1 cellular context compared by ENCODE assay signal in the genomic region with DNA sequence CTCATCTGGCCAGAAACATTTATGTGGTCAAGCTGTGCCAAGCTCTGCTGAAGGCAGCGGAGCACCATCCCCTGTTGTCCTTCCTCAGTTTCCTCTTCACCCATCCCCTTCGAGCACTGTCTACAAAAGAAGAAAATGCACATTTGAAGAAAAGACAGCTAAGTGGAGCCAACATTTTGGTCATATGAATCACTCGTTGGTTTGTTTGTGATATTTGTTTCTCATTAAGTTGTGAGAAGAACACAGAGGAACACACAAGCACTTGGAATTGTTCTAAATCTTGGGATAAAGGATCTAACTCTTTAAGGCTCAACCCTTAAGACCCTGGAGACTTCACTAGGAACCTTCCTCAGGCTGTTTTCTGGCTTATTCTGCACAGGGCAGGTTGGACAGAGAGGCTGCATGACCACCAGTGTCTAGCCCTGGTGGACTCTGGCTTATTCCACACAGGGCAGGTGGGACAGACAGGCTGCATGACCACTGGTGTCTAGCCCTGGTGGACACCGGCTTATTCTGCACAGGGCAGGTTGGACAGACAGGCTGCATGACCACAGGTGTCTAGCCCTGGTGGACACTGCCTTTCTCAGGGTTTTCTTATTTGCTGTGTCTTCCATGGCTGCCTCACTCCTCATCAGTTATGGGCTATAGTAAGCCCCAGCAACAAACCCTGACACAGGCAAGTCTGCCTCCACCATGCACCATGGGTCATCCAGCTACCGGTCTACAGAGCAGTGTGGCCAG.
TF ChIP-seq lines count a peak whose summit lies in the region.

No MANE protein-coding gene starts in this region.

TF ChIP-seq in HepG2, 621 proteins besides CTCF, POLR2A, EP300 and RAD21:
- TF ChIP-seq ZNF124 (CRISPR knock-in tag; IDR thresholded peaks at IDR 0.05) (no peak), ZNF292 (CRISPR knock-in tag; IDR thresholded peaks at IDR 0.05; ENCODE audit: borderline replicate concordance, low read depth) (no peak), ZSCAN31 (CRISPR knock-in tag; IDR thresholded peaks at IDR 0.05; ENCODE audit: low read depth) (no peak), AHR (CRISPR knock-in tag; IDR thresholded peaks at IDR 0.05) (no peak), ESRRA (CRISPR knock-in tag; IDR thresholded peaks at IDR 0.05; ENCODE audit: low read depth) (no peak), CCDC6 (CRISPR knock-in tag; IDR thresholded peaks at IDR 0.05) (no peak), ZNF883 (CRISPR knock-in tag; IDR thresholded peaks at IDR 0.05; ENCODE audit: not compliant biosample characterization) (no peak), HHEX (CRISPR knock-in tag; IDR thresholded peaks at IDR 0.05) (no peak), HOXA7 (CRISPR knock-in tag; IDR thresholded peaks at IDR 0.05) (no peak), GATAD2A (CRISPR knock-in tag; IDR thresholded peaks at IDR 0.05) (no peak), ZNF3 (CRISPR knock-in tag; IDR thresholded peaks at IDR 0.05) (no peak), ZNF878 (CRISPR knock-in tag; IDR thresholded peaks at IDR 0.05) (no peak), KLF13 (CRISPR knock-in tag; IDR thresholded peaks at IDR 0.05) (no peak), ERF (CRISPR knock-in tag; IDR thresholded peaks at IDR 0.05) (no peak), ZNF296 (CRISPR knock-in tag; conservative IDR thresholded peaks at IDR 0.05) (no peak), ZNF747 (CRISPR knock-in tag; IDR thresholded peaks at IDR 0.05; ENCODE audit: borderline replicate concordance) (no peak), ZNF552 (CRISPR knock-in tag; IDR thresholded peaks at IDR 0.05; ENCODE audit: borderline replicate concordance) (no peak)
- TF ChIP-seq, protein P1, sequence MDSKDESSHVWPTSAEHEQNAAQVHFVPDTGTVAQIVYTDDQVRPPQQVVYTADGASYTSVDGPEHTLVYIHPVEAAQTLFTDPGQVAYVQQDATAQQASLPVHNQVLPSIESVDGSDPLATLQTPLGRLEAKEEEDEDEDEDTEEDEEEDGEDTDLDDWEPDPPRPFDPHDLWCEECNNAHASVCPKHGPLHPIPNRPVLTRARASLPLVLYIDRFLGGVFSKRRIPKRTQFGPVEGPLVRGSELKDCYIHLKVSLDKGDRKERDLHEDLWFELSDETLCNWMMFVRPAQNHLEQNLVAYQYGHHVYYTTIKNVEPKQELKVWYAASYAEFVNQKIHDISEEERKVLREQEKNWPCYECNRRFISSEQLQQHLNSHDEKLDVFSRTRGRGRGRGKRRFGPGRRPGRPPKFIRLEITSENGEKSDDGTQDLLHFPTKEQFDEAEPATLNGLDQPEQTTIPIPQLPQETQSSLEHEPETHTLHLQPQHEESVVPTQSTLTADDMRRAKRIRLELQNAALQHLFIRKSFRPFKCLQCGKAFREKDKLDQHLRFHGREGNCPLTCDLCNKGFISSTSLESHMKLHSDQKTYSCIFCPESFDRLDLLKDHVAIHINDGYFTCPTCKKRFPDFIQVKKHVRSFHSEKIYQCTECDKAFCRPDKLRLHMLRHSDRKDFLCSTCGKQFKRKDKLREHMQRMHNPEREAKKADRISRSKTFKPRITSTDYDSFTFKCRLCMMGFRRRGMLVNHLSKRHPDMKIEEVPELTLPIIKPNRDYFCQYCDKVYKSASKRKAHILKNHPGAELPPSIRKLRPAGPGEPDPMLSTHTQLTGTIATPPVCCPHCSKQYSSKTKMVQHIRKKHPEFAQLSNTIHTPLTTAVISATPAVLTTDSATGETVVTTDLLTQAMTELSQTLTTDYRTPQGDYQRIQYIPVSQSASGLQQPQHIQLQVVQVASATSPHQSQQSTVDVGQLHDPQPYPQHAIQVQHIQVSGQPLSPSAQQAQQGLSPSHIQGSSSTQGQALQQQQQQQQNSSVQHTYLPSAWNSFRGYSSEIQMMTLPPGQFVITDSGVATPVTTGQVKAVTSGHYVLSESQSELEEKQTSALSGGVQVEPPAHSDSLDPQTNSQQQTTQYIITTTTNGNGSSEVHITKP (CRISPR knock-in tag; IDR thresholded peaks at IDR 0.05; ENCODE audit: low read depth) = no peak
- TF ChIP-seq, protein P2, sequence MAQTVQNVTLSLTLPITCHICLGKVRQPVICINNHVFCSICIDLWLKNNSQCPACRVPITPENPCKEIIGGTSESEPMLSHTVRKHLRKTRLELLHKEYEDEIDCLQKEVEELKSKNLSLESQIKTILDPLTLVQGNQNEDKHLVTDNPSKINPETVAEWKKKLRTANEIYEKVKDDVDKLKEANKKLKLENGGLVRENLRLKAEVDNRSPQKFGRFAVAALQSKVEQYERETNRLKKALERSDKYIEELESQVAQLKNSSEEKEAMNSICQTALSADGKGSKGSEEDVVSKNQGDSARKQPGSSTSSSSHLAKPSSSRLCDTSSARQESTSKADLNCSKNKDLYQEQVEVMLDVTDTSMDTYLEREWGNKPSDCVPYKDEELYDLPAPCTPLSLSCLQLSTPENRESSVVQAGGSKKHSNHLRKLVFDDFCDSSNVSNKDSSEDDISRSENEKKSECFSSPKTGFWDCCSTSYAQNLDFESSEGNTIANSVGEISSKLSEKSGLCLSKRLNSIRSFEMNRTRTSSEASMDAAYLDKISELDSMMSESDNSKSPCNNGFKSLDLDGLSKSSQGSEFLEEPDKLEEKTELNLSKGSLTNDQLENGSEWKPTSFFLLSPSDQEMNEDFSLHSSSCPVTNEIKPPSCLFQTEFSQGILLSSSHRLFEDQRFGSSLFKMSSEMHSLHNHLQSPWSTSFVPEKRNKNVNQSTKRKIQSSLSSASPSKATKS (CRISPR knock-in tag; IDR thresholded peaks at IDR 0.05) = no peak
